Comparison of ENCODE assay signal across 13 cellular contexts in genomic region chr11:95243658-95244057, GRCh38. TPM values are rescaled to one million over a fixed set of nuclear protein-coding genes. Genes with fewer than 3 reads are reported as not detected.
DNase-seq lines count a peak whose midpoint lies in the region; ATAC-seq and TF ChIP-seq lines count a peak whose summit lies in the region.
"Had no signal": no experiment of that assay in that cellular context is flagged by ENCODE, and none has a peak within 500 bp of the region (broad histone marks: within the 10 kb centered on the region; RNA-seq: fewer than 3 reads in every experiment).

No MANE protein-coding gene starts in this region.

- ATAC-seq in mucosa of descending colon (peak; percentile 72), esophagus mucosa (no peak), HG02759 (IDR thresholded peaks at IDR 0.05; ENCODE audit: unreplicated experiment) (no peak)
- ATAC-seq: HCT116 had no signal

- peak overlapping the region; percentile 34 for H3K27ac ChIP-seq in VCaP
- H3K27ac ChIP-seq: C4-2B, GM23248, HL-60 had no signal

- DNase-seq in DMS53 treated with DMSO at 0.1 percent for 48 hours (lab: John Stamatoyannopoulos, UW; ENCODE audit: unreplicated experiment) (peak; percentile 26), mucosa of descending colon (no peak), NCI-H774 (lab: John Stamatoyannopoulos, UW) (no peak), NCI-H82 (lab: John Stamatoyannopoulos, UW) (no peak)
- DNase-seq: BE2C; CD4-positive, alpha-beta memory T cell; GM23248 had no signal

- H3K4me1 ChIP-seq in mucosa of descending colon (ENCODE audit: low read depth) = peaks cover 17% of the 10 kb centered on the region

- TF ChIP-seq CTCF in VCaP (conservative IDR thresholded peaks at IDR 0.05) = no peak
- no peak for TF ChIP-seq CTCF in mucosa of descending colon (IDR thresholded peaks at IDR 0.05)

- no peak overlapping the region for H3K4me3 ChIP-seq in mucosa of descending colon
- H3K4me3 ChIP-seq: GM23248 had no signal

- no peaks in the 10 kb centered on the region for H3K36me3 ChIP-seq in mucosa of descending colon (ENCODE audit: low read depth)
- H3K36me3 ChIP-seq: BE2C had no signal

- H3K9me3 ChIP-seq in mucosa of descending colon = no peaks in the 10 kb centered on the region
- H3K9me3 ChIP-seq: BE2C had no signal

- intact Hi-C loops in mucosa of descending colon (cut with DNase I, micrococcal nuclease) = no loop called here

RNA-seq across cellular contexts. Expression of gene SESN3, which starts 12.7 kb away (rescaled TPM):
- 10 to 100 TPM; 13.8 to 26.1 (median 17.5) TPM for total RNA-seq in mucosa of descending colon
- total RNA-seq in esophagus mucosa = 30.5 TPM
